In the genomic region with DNA sequence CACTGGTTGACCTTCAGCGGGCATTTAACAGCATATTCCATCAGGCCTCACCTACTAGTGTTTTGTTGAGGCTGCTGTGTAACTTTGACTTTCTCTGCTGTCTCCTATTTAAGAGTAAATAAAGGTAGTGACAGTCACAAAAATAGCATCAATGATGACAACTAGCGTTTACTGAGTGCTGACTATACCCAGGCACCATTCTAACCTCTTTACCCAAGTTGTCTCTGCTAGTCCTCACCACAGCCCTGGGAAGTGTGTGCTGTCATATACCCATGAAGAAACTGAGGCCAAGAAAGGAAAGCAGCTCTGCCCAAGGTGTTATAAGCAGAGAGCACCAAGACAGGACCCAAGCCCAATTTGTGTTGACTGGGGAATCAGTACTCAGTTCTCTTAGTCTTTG, we compare ENCODE assay signal across 23 cellular contexts.
"Had no signal": no experiment of that assay in that cellular context is flagged by ENCODE, and none has a peak within 500 bp of the region (broad histone marks: within the 10 kb centered on the region; RNA-seq: fewer than 3 reads in every experiment).

No MANE protein-coding gene starts in this region.

- ATAC-seq: effector memory CD8-positive, alpha-beta T cell; esophagus mucosa; foreskin keratinocyte; gastrocnemius medialis; gastroesophageal sphincter had no signal

- H3K4me1 ChIP-seq: colonic mucosa, foreskin keratinocyte had no signal

- H3K27ac ChIP-seq: colonic mucosa, coronary artery, dorsolateral prefrontal cortex, epithelial cell of prostate, esophagus squamous epithelium, foreskin keratinocyte, gastrocnemius medialis, gastroesophageal sphincter had no signal

- H3K4me1 Mint-ChIP-seq: endodermal cell had no signal

- H3K4me3 ChIP-seq: colonic mucosa, coronary artery, dorsolateral prefrontal cortex, esophagus muscularis mucosa, esophagus squamous epithelium, gastrocnemius medialis, gastroesophageal sphincter, heart left ventricle had no signal

- H3K9me3 ChIP-seq: colonic mucosa, gastrocnemius medialis had no signal

- H3K27me3 ChIP-seq: colonic mucosa, dorsolateral prefrontal cortex, esophagus muscularis mucosa, esophagus squamous epithelium, foreskin keratinocyte, gastrocnemius medialis, gastroesophageal sphincter, heart left ventricle had no signal

- H3K4me3 Mint-ChIP-seq: dendritic cell treated with granulocyte-macrophage colony-stimulating factor and Interleukin-4, amounts not matched to agents 40 ng/mL and 50 ng/mL, for 4 days; effector memory CD8-positive, alpha-beta T cell; endodermal cell had no signal

- DNase-seq: colonic mucosa; cortex of kidney; dermis blood vessel endothelial cell; dorsolateral prefrontal cortex; effector CD4-positive, alpha-beta T cell; effector CD8-positive, alpha-beta T cell; effector memory CD4-positive, alpha-beta T cell; effector memory CD8-positive, alpha-beta T cell; endodermal cell; erythroblast; esophagus squamous epithelium; foreskin fibroblast; foreskin keratinocyte; foreskin melanocyte; gastrocnemius medialis; glutamatergic neuron had no signal

- H3K36me3 ChIP-seq: colonic mucosa, esophagus squamous epithelium, gastrocnemius medialis, gastroesophageal sphincter had no signal

- H3K27ac Mint-ChIP-seq: dendritic cell treated with granulocyte-macrophage colony-stimulating factor and Interleukin-4, amounts not matched to agents 40 ng/mL and 50 ng/mL, for 4 days; effector memory CD8-positive, alpha-beta T cell; endodermal cell had no signal
